In the genomic region with DNA sequence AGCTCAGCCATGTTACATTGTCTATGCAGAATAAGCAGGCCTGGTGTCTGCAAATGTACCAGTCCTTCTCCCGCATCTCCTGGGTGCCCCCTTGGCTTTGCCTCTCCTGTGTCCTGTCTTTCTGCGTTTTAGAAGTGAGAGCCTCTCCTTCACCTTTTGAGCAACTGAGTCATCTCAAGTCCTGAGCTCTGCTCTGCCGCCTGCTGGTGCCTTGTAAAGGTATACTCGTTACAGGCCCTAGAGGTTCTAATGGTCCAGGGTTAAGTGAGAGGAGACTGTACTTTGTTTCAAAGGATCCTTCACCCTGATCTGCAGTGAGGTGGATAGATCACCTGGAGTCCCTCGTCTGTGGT, we compare ENCODE assay signal across 19 cellular contexts. TPM values are rescaled to one million over a fixed set of nuclear protein-coding genes. Genes with fewer than 3 reads are reported as not detected.
A peak's percentile ranks its signal among the peaks of the same experiment; 100 is the strongest.
DNase-seq lines count a peak whose midpoint lies in the region; ATAC-seq, FAIRE-seq and TF ChIP-seq lines count a peak whose summit lies in the region.
"Had no signal": no experiment of that assay in that cellular context is flagged by ENCODE, and none has a peak within 500 bp of the region (broad histone marks: within the 10 kb centered on the region; RNA-seq: fewer than 3 reads in every experiment).

No MANE protein-coding gene starts in this region.

- WGBS in K562 (ENCODE audit: insufficient coverage, low coverage, missing lambda C conversion rate): 66% methylated on average over 5 of the region's 5 CpGs

- H3K9me1 ChIP-seq in K562 (ENCODE audit: control insufficient read depth, insufficient read depth, low read length): no peaks in the 10 kb centered on the region

- H3K27ac Mint-ChIP-seq in neural progenitor cell (no peak overlapping the region), chondrocyte (ENCODE audit: unreplicated experiment) (no peak overlapping the region)
- H3K27ac Mint-ChIP-seq: activated naive CD4-positive, alpha-beta T cell treated with anti-CD3 and anti-CD28 coated beads, Interleukin-2, amount 10 ng/mL, durations not matched to agents 7 days and 5 days had no signal

- CTCF ChIA-PET in K562 (lab: Yijun Ruan, JAX; ENCODE audit: low intra/inter-chr PET ratio): interaction anchor here (1.2 kb wide), 1 partner anchor 564 kb away, joined by 4 read pairs; no protein-coding TSS in a partner anchor

- peaks cover 48% of the 10 kb centered on the region for H3K4me1 Mint-ChIP-seq in activated T-cell treated with anti-CD3 and anti-CD28 coated beads, Interleukin-2, amount 50 U/mL, for 4 hours (ENCODE audit: low read depth)
- H3K4me1 Mint-ChIP-seq in neural progenitor cell (peaks cover 7% of the 10 kb centered on the region), chondrocyte (ENCODE audit: low read depth) (peaks cover 17% of the 10 kb centered on the region)

- no peak overlapping the region for H3K4me3 Mint-ChIP-seq in activated T-cell treated with anti-CD3 and anti-CD28 coated beads, Interleukin-2, amount 50 U/mL, for 4 hours
- H3K4me3 Mint-ChIP-seq in neural progenitor cell: no peak overlapping the region
- H3K4me3 Mint-ChIP-seq in chondrocyte (ENCODE audit: unreplicated experiment): no peak overlapping the region
- H3K4me3 Mint-ChIP-seq: activated naive CD4-positive, alpha-beta T cell treated with anti-CD3 and anti-CD28 coated beads, Interleukin-2, amount 10 ng/mL, durations not matched to agents 7 days and 5 days had no signal

- no TSS peak for BruUV-seq in K562 (replicated peaks; lab: Mats Ljungman, UMichigan)

- H3F3A ChIP-seq in Loucy (ENCODE audit: low read depth) (no peaks in the 10 kb centered on the region), neural progenitor cell (ENCODE audit: low read depth) (no peaks in the 10 kb centered on the region)

- no peak for TF ChIP-seq POLR2A in K562 (conservative IDR thresholded peaks at IDR 0.05)

- H3K27me3 ChIP-seq in Loucy (ENCODE audit: insufficient read depth, low read length, poor library complexity, severe bottlenecking) (no peaks in the 10 kb centered on the region), K562 (ENCODE audit: control insufficient read depth in 2 of 2, insufficient read depth in 2 of 2, low read length in 2 of 2) (no peaks in the 10 kb centered on the region), neural progenitor cell (no peaks in the 10 kb centered on the region)
- H3K27me3 ChIP-seq: ovary had no signal

- TF ChIP-seq CTCF in Loucy (conservative IDR thresholded peaks at IDR 0.05; ENCODE audit: low read length) (0 out of 2 replicates have a peak, but pooled peaks have one; percentile 21), K562 (IDR thresholded peaks at IDR 0.05 in 2 of 3, conservative IDR thresholded peaks at IDR 0.05 in 1 of 3; ENCODE audit: insufficient read depth in 2 of 3, low read depth in 1 of 3, low read length in 3 of 3) (peak; percentile 56 to 71 (median 57)), neural progenitor cell (IDR thresholded peaks at IDR 0.05) (peak; percentile 26), chondrocyte (IDR thresholded peaks at IDR 0.05) (no peak)

- no peaks in the 10 kb centered on the region for H3K9me3 Mint-ChIP-seq in activated T-cell treated with anti-CD3 and anti-CD28 coated beads, Interleukin-2, amount 50 U/mL, for 4 hours
- H3K9me3 Mint-ChIP-seq in neural progenitor cell (no peaks in the 10 kb centered on the region), chondrocyte (ENCODE audit: low read depth) (no peaks in the 10 kb centered on the region)
- H3K9me3 Mint-ChIP-seq: activated naive CD4-positive, alpha-beta T cell treated with anti-CD3 and anti-CD28 coated beads, Interleukin-2, amount 10 ng/mL, durations not matched to agents 7 days and 5 days had no signal

- no peak overlapping the region for H3K4me3 ChIP-seq in Loucy (ENCODE audit: low read length, poor library complexity, severe bottlenecking)
- no peak overlapping the region for H3K4me3 ChIP-seq in K562
- no peak overlapping the region for H3K4me3 ChIP-seq in neural progenitor cell
- H3K4me3 ChIP-seq: ovary, skin epidermis had no signal

- H3K36me3 ChIP-seq in Loucy (ENCODE audit: insufficient read depth, low read length) (peaks cover 83% of the 10 kb centered on the region), K562 (ENCODE audit: control insufficient read depth, insufficient read depth, low read length) (peaks cover 87% of the 10 kb centered on the region), neural progenitor cell (no peaks in the 10 kb centered on the region)
- H3K36me3 ChIP-seq: ovary had no signal

- DNase-seq in activated T-cell treated with anti-CD3 and anti-CD28 coated beads, Interleukin-2, amount 50 U/mL, for 4 hours: no peak
- no peak for DNase-seq in activated T-cell treated with anti-CD3 and anti-CD28 coated beads, Interleukin-2, amount 50 U/mL, for 48 hours
- DNase-seq in K562 (ENCODE audit: extremely low read depth in 1 of 4, low spot score in 3 of 4): peak in 1 of 4 experiments; percentile 48
- no peak for DNase-seq in neural progenitor cell (ENCODE audit: low spot score)
- DNase-seq in chondrocyte (ENCODE audit: low spot score): no peak
- DNase-seq in NCI-H82 treated with DMSO at 0.1 percent for 48 hours (lab: John Stamatoyannopoulos, UW; ENCODE audit: unreplicated experiment): no peak
- DNase-seq: activated naive CD4-positive, alpha-beta T cell treated with anti-CD3 and anti-CD28 coated beads, Interleukin-2, amount 10 ng/mL, durations not matched to agents 7 days and 5 days; central memory CD4-positive, alpha-beta T cell; glutamatergic neuron; Karpas-422; midbrain; NCI-H510A treated with DMSO at 0.1 percent for 48 hours had no signal

- no peaks in the 10 kb centered on the region for H3K9me2 ChIP-seq in Loucy (replicated peaks; ENCODE audit: low read depth, low read length)

- no peak overlapping the region for H3K4me2 ChIP-seq in Loucy (ENCODE audit: low read depth, low read length, poor library complexity, severe bottlenecking)
- peak overlapping the region; percentile 50 for H3K4me2 ChIP-seq in K562 (ENCODE audit: insufficient read depth, low read length)
- no peak overlapping the region for H3K4me2 ChIP-seq in neural progenitor cell

- H2AFZ ChIP-seq in Loucy (ENCODE audit: low read length): no peak overlapping the region
- no peak overlapping the region for H2AFZ ChIP-seq in K562 (ENCODE audit: low read depth, low read length)
- no peak overlapping the region for H2AFZ ChIP-seq in neural progenitor cell (replicated peaks)

- H4K20me1 ChIP-seq in Loucy (ENCODE audit: insufficient read depth, low read length, poor library complexity, severe bottlenecking) (peaks cover 15% of the 10 kb centered on the region), K562 (replicated peaks; ENCODE audit: control insufficient read depth, insufficient read depth, low read length) (no peaks in the 10 kb centered on the region; the same call in 1 of the 2 replicates), neural progenitor cell (ENCODE audit: low read depth) (peaks cover 5% of the 10 kb centered on the region)

- peak; percentile 66 for FAIRE-seq in K562 (lab: Jason Lieb, UNC)
- FAIRE-seq: endothelial cell of umbilical vein, keratinocyte had no signal

- peak; percentile 33 to 61; a peak in 3 of 4 replicates for TF ChIP-seq RAD21 in K562 (CRISPR knock-in tag; conservative IDR thresholded peaks at IDR 0.05 in 1 of 2, IDR thresholded peaks at IDR 0.05 in 1 of 2)

- intact Hi-C loops in K562 (cut with micrococcal nuclease): no loop called here

- TF ChIP-seq EP300 in K562 (IDR thresholded peaks at IDR 0.05; ENCODE audit: low read length): no peak

- H3K79me2 ChIP-seq in Loucy (ENCODE audit: insufficient read depth, low read length) (peaks cover 27% of the 10 kb centered on the region; the same call in 1 of the 2 replicates), K562 (ENCODE audit: control insufficient read depth, insufficient read depth, low read length) (peaks cover 10% of the 10 kb centered on the region), neural progenitor cell (ENCODE audit: low read depth) (peaks cover 2% of the 10 kb centered on the region)

- ATAC-seq in activated T-cell treated with anti-CD3 and anti-CD28 coated beads, Interleukin-2, amount 50 U/mL, for 4 hours: peak; percentile 21 to 33
- ATAC-seq in K562 (peak; percentile 79), HG03196 (IDR thresholded peaks at IDR 0.05; ENCODE audit: unreplicated experiment) (no peak)

- no peaks in the 10 kb centered on the region for H3K27me3 Mint-ChIP-seq in activated T-cell treated with anti-CD3 and anti-CD28 coated beads, Interleukin-2, amount 50 U/mL, for 4 hours (ENCODE audit: low read depth)
- H3K27me3 Mint-ChIP-seq in neural progenitor cell (ENCODE audit: insufficient read depth, low read depth): peaks cover 2% of the 10 kb centered on the region
- H3K27me3 Mint-ChIP-seq in chondrocyte (ENCODE audit: low read depth): no peaks in the 10 kb centered on the region
- H3K27me3 Mint-ChIP-seq: activated naive CD4-positive, alpha-beta T cell treated with anti-CD3 and anti-CD28 coated beads, Interleukin-2, amount 10 ng/mL, durations not matched to agents 7 days and 5 days had no signal

- H3K27ac ChIP-seq in K562 (ENCODE audit: extremely low read depth, low read depth, low read length): peak overlapping the region; percentile 46
- no peak overlapping the region for H3K27ac ChIP-seq in neural progenitor cell
- H3K27ac ChIP-seq: HL-60, ovary, skin epidermis had no signal

- H3K4me1 ChIP-seq in Loucy (ENCODE audit: insufficient read depth, low read length, poor library complexity, severe bottlenecking): no peaks in the 10 kb centered on the region
- peaks cover 10 to 14% of the 10 kb centered on the region in 2 experiments; a peak in 3 of 5 replicates for H3K4me1 ChIP-seq in K562 (replicated peaks in 1 of 2; ENCODE audit: control insufficient read depth in 2 of 2, insufficient read depth in 2 of 2, low read length in 2 of 2)
- peaks cover 3% of the 10 kb centered on the region for H3K4me1 ChIP-seq in neural progenitor cell

- POLR2A ChIA-PET in K562 (lab: Yijun Ruan, JAX): interaction anchor here (0.6 to 1.6 kb wide), 11 partner anchors 8 to 127 kb away, joined by 3 to 6 read pairs (median 4); a partner anchor contains a TSS

- in situ Hi-C loops in K562 (cut with MboI): no loop called here

- H3K9me3 ChIP-seq in Loucy (ENCODE audit: insufficient read depth, low read depth, low read length) (no peaks in the 10 kb centered on the region), K562 (replicated peaks; ENCODE audit: control insufficient read depth, insufficient read depth, low read depth, low read length) (no peaks in the 10 kb centered on the region), neural progenitor cell (ENCODE audit: low read depth) (no peaks in the 10 kb centered on the region)
- H3K9me3 ChIP-seq: ovary had no signal

- H3K36me3 Mint-ChIP-seq in activated T-cell treated with anti-CD3 and anti-CD28 coated beads, Interleukin-2, amount 50 U/mL, for 4 hours (ENCODE audit: insufficient read depth): peaks cover 40% of the 10 kb centered on the region
- H3K36me3 Mint-ChIP-seq in neural progenitor cell: peaks cover 12% of the 10 kb centered on the region
- peaks cover 20% of the 10 kb centered on the region for H3K36me3 Mint-ChIP-seq in chondrocyte (ENCODE audit: low read depth)

- no peak overlapping the region for H3K9ac ChIP-seq in Loucy (ENCODE audit: low read depth, low read length, poor library complexity, severe bottlenecking)
- H3K9ac ChIP-seq in K562 (ENCODE audit: insufficient read depth in 1 of 2, low read depth in 2 of 2, low read length in 2 of 2): peak overlapping the region in 1 of 2 experiments; percentile 17; a peak in 1 of 4 replicates
- no peak overlapping the region for H3K9ac ChIP-seq in neural progenitor cell

RNA-seq across cellular contexts. Expression of a gene that starts 12.6 kb away (rescaled TPM):
- under 1 TPM; 0.45 to 0.96 (median 0.63) TPM for total RNA-seq in activated T-cell treated with anti-CD3 and anti-CD28 coated beads, Interleukin-2, amount 50 U/mL, for 4 hours
- 1.2 and 1.5 TPM in 2 replicates for total RNA-seq in K562 (2011; cell fraction: chromatin; rRNA removed; ENCODE audit: low replicate concordance)
- total RNA-seq in K562 (2011; cell fraction: nucleolus; rRNA removed): 0.83 and 1.1 TPM in 2 replicates
- total RNA-seq in K562 (2011; cell fraction: nucleoplasm; rRNA removed): 0.84 and 1.6 TPM in 2 replicates
- 0.45 TPM in 1 of 2 replicates, not detected in the other for total RNA-seq in K562 (2014; rRNA removed)
- total RNA-seq in K562 (2014; rRNA removed; fragmentation: Illumina TruSeq; extraction: Trizol): not detected in 2 replicates
- 0.60 TPM in 1 of 2 replicates, not detected in the other for total RNA-seq in K562 (2015; rRNA removed; fragmentation: Illumina TruSeq; extraction: Trizol)
- 0.29 and 0.34 TPM in 2 replicates for total RNA-seq in K562 (2021)
- polyA plus RNA-seq in K562 (2011; rRNA removed): 0.08 and 0.09 TPM in 2 replicates
- 0.06 TPM in 1 of 2 replicates, not detected in the other for polyA plus RNA-seq in K562 (2011; cell fraction: cytosol; rRNA removed)
- 0.35 and 0.75 TPM in 2 replicates for polyA plus RNA-seq in K562 (2011; cell fraction: nucleus; rRNA removed)
- polyA plus RNA-seq in K562 (2012): 0.51 and 0.53 TPM in 2 replicates
- polyA plus RNA-seq in K562 (2014; fragmentation: Illumina TruSeq; extraction: Trizol): 0.15 TPM in 1 of 2 replicates, not detected in the other
- polyA plus RNA-seq in K562 (2014; fragmentation: Nextera tagmentation; extraction: Ambion mirVana): not detected
- polyA plus RNA-seq in K562 (2014; rRNA removed): 0.16 and 0.19 TPM in 2 replicates
- polyA minus RNA-seq in K562 (2011; rRNA and poly(A)+ RNA removed): 0.21 TPM in 1 of 2 replicates, not detected in the other
- not detected in 2 replicates for polyA minus RNA-seq in K562 (2011; cell fraction: cytosol; rRNA and poly(A)+ RNA removed)
- polyA minus RNA-seq in K562 (2011; cell fraction: nucleus; rRNA and poly(A)+ RNA removed): 0.22 TPM in 1 of 2 replicates, not detected in the other
- total RNA-seq in neural progenitor cell (ENCODE audit: low replicate concordance): not detected in 2 replicates
- total RNA-seq in chondrocyte: not detected in 3 replicates
- total RNA-seq: endothelial cell of umbilical vein had no signal
- polyA plus RNA-seq: endothelial cell of umbilical vein, keratinocyte had no signal

RNA-seq across cellular contexts. Expression of a gene that starts 31.9 kb away (rescaled TPM):
- total RNA-seq in activated T-cell treated with anti-CD3 and anti-CD28 coated beads, Interleukin-2, amount 50 U/mL, for 4 hours: 10 to 100 TPM; 66.5 to 70.2 (median 66.5) TPM
- total RNA-seq in K562 (2011; cell fraction: chromatin; rRNA removed; ENCODE audit: low replicate concordance): 72.5 and 115 TPM in 2 replicates
- 71.2 and 76.0 TPM in 2 replicates for total RNA-seq in K562 (2011; cell fraction: nucleolus; rRNA removed)
- 73.4 and 78.1 TPM in 2 replicates for total RNA-seq in K562 (2011; cell fraction: nucleoplasm; rRNA removed)
- total RNA-seq in K562 (2014; rRNA removed) (10.9 and 14.7 TPM in 2 replicates), K562 (2014; rRNA removed; fragmentation: Illumina TruSeq; extraction: Trizol) (25.0 and 25.8 TPM in 2 replicates), K562 (2015; rRNA removed; fragmentation: Illumina TruSeq; extraction: Trizol) (29.0 and 30.3 TPM in 2 replicates), K562 (2021) (38.8 and 44.7 TPM in 2 replicates), neural progenitor cell (ENCODE audit: low replicate concordance) (11.7 and 14.9 TPM in 2 replicates), chondrocyte (29.9 to 41.5 TPM (median 31.8 TPM) in 3 replicates)
- polyA plus RNA-seq in K562 (2011; rRNA removed) (20.8 and 27.2 TPM in 2 replicates), K562 (2014; fragmentation: Illumina TruSeq; extraction: Trizol) (34.9 and 36.6 TPM in 2 replicates), K562 (2014; fragmentation: Nextera tagmentation; extraction: Ambion mirVana) (1 to 10 TPM; 5.2 to 7.9 TPM), K562 (2014; rRNA removed) (23.7 and 28.0 TPM in 2 replicates)
- 20.7 and 21.3 TPM in 2 replicates for polyA plus RNA-seq in K562 (2011; cell fraction: cytosol; rRNA removed)
- polyA plus RNA-seq in K562 (2011; cell fraction: nucleus; rRNA removed): 33.0 and 34.2 TPM in 2 replicates
- polyA plus RNA-seq in K562 (2012): 25.7 and 36.1 TPM in 2 replicates
- 27.0 and 40.2 TPM in 2 replicates for polyA minus RNA-seq in K562 (2011; rRNA and poly(A)+ RNA removed)
- polyA minus RNA-seq in K562 (2011; cell fraction: cytosol; rRNA and poly(A)+ RNA removed): 13.5 and 22.0 TPM in 2 replicates
- polyA minus RNA-seq in K562 (2011; cell fraction: nucleus; rRNA and poly(A)+ RNA removed): 27.6 and 34.4 TPM in 2 replicates

RNA-seq across cellular contexts. Expression of a gene that starts 40.8 kb away (rescaled TPM):
- total RNA-seq in activated T-cell treated with anti-CD3 and anti-CD28 coated beads, Interleukin-2, amount 50 U/mL, for 4 hours: 100 to 1,000 TPM; 143 to 154 (median 153) TPM
- total RNA-seq in K562 (2011; cell fraction: chromatin; rRNA removed; ENCODE audit: low replicate concordance): 285 and 425 TPM in 2 replicates
- 250 and 265 TPM in 2 replicates for total RNA-seq in K562 (2011; cell fraction: nucleolus; rRNA removed)
- 278 and 337 TPM in 2 replicates for total RNA-seq in K562 (2011; cell fraction: nucleoplasm; rRNA removed)
- total RNA-seq in K562 (2014; rRNA removed) (256 and 318 TPM in 2 replicates), K562 (2014; rRNA removed; fragmentation: Illumina TruSeq; extraction: Trizol) (124 and 145 TPM in 2 replicates), K562 (2015; rRNA removed; fragmentation: Illumina TruSeq; extraction: Trizol) (192 and 196 TPM in 2 replicates), K562 (2021) (199 and 209 TPM in 2 replicates), neural progenitor cell (ENCODE audit: low replicate concordance) (61.2 and 91.2 TPM in 2 replicates), chondrocyte (197 to 243 TPM (median 198 TPM) in 3 replicates)
- polyA plus RNA-seq in K562 (2011; rRNA removed) (199 and 308 TPM in 2 replicates), K562 (2014; fragmentation: Illumina TruSeq; extraction: Trizol) (274 and 284 TPM in 2 replicates), K562 (2014; fragmentation: Nextera tagmentation; extraction: Ambion mirVana) (100 to 1,000 TPM in 1 of 2 experiments, 10 to 100 TPM in 1; 71.5 to 116 TPM), K562 (2014; rRNA removed) (152 and 181 TPM in 2 replicates)
- 331 and 334 TPM in 2 replicates for polyA plus RNA-seq in K562 (2011; cell fraction: cytosol; rRNA removed)
- polyA plus RNA-seq in K562 (2011; cell fraction: nucleus; rRNA removed): 250 and 306 TPM in 2 replicates
- 186 and 201 TPM in 2 replicates for polyA plus RNA-seq in K562 (2012)
- 268 and 286 TPM in 2 replicates for polyA minus RNA-seq in K562 (2011; rRNA and poly(A)+ RNA removed)
- polyA minus RNA-seq in K562 (2011; cell fraction: cytosol; rRNA and poly(A)+ RNA removed): 204 and 250 TPM in 2 replicates
- 102 and 172 TPM in 2 replicates for polyA minus RNA-seq in K562 (2011; cell fraction: nucleus; rRNA and poly(A)+ RNA removed)
